ENCODE assay signal across 1 cellular context in the genomic region with DNA sequence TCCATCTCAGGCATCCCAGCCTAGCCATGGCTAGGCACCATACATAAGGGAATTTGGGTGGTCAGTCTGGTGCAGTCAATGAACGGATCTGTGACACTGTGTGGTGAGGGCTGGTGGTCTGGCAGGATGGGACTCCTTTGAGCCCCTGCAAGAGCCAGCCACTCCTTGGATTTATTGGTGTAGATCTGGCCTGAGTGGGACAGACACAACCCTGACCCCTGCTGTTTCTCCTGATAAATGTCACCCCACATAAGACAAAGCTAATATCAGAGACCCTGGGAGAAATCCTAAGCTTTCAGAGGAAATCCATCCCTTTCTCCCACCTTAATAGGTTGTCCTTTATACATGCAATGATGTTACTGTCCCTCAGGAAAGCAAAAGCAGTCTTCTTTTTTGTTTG.
TF ChIP-seq lines count a peak whose summit lies in the region.

No MANE protein-coding gene starts in this region.

TF ChIP-seq in SK-N-SH treated with all-trans-retinoic acid at 6 μM for 48 hours, 23 proteins besides CTCF, POLR2A, EP300 and RAD21 (continued from another document):
- TF ChIP-seq, protein P1, sequence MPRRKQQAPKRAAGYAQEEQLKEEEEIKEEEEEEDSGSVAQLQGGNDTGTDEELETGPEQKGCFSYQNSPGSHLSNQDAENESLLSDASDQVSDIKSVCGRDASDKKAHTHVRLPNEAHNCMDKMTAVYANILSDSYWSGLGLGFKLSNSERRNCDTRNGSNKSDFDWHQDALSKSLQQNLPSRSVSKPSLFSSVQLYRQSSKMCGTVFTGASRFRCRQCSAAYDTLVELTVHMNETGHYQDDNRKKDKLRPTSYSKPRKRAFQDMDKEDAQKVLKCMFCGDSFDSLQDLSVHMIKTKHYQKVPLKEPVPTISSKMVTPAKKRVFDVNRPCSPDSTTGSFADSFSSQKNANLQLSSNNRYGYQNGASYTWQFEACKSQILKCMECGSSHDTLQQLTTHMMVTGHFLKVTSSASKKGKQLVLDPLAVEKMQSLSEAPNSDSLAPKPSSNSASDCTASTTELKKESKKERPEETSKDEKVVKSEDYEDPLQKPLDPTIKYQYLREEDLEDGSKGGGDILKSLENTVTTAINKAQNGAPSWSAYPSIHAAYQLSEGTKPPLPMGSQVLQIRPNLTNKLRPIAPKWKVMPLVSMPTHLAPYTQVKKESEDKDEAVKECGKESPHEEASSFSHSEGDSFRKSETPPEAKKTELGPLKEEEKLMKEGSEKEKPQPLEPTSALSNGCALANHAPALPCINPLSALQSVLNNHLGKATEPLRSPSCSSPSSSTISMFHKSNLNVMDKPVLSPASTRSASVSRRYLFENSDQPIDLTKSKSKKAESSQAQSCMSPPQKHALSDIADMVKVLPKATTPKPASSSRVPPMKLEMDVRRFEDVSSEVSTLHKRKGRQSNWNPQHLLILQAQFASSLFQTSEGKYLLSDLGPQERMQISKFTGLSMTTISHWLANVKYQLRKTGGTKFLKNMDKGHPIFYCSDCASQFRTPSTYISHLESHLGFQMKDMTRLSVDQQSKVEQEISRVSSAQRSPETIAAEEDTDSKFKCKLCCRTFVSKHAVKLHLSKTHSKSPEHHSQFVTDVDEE (CRISPR knock-in tag; IDR thresholded peaks at IDR 0.05): no peak
- TF ChIP-seq TCF4 (CRISPR knock-in tag; IDR thresholded peaks at IDR 0.05; ENCODE audit: borderline replicate concordance) (no peak), PPARA (CRISPR knock-in tag; IDR thresholded peaks at IDR 0.05; ENCODE audit: borderline replicate concordance) (no peak), ZFP3 (CRISPR knock-in tag; IDR thresholded peaks at IDR 0.05) (no peak), ZNF70 (CRISPR knock-in tag; IDR thresholded peaks at IDR 0.05) (no peak)
- TF ChIP-seq, protein P2, sequence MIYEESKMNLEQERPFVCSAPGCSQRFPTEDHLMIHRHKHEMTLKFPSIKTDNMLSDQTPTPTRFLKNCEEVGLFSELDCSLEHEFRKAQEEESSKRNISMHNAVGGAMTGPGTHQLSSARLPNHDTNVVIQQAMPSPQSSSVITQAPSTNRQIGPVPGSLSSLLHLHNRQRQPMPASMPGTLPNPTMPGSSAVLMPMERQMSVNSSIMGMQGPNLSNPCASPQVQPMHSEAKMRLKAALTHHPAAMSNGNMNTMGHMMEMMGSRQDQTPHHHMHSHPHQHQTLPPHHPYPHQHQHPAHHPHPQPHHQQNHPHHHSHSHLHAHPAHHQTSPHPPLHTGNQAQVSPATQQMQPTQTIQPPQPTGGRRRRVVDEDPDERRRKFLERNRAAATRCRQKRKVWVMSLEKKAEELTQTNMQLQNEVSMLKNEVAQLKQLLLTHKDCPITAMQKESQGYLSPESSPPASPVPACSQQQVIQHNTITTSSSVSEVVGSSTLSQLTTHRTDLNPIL (CRISPR knock-in tag; IDR thresholded peaks at IDR 0.05; ENCODE audit: low read depth): no peak
